Comparison of ENCODE assay signal across 15 cellular contexts in the genomic region with DNA sequence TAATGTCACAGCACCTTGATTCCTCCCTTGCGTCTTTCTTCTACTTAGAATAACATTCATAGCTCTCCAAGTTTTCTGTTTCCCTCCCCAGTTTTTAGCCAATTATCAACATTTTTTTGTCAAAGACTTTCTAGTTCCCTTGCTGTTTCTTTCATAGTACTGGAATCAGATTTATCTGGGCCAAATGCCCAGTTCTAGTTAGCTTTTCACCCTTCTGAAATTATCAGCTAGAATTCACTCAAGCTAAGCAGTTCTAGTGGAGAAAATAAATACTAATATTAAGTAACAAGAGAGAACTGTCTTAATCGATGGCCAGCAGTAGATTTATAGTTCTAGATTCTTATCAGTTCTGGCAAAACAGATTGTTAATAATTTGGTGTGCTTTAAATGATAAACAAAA. TPM values are rescaled to one million over a fixed set of nuclear protein-coding genes. Genes with fewer than 3 reads are reported as not detected.
DNase-seq lines count a peak whose midpoint lies in the region; ATAC-seq and TF ChIP-seq lines count a peak whose summit lies in the region.
"Had no signal": no experiment of that assay in that cellular context is flagged by ENCODE, and none has a peak within 500 bp of the region (broad histone marks: within the 10 kb centered on the region; RNA-seq: fewer than 3 reads in every experiment).

No MANE protein-coding gene starts in this region.

- TF ChIP-seq CTCF in left ventricle myocardium inferior (IDR thresholded peaks at IDR 0.05; ENCODE audit: borderline replicate concordance) (no peak), osteocyte (IDR thresholded peaks at IDR 0.05) (no peak)

- no peaks in the 10 kb centered on the region for H3K27me3 ChIP-seq in left ventricle myocardium inferior (ENCODE audit: low read depth)
- H3K27me3 ChIP-seq: ovary had no signal

- no peaks in the 10 kb centered on the region for H3K36me3 ChIP-seq in left ventricle myocardium inferior
- H3K36me3 ChIP-seq: ovary had no signal

- no peak overlapping the region for H3K4me3 ChIP-seq in left ventricle myocardium inferior
- H3K4me3 ChIP-seq: ovary, PC-9 had no signal

- no peaks in the 10 kb centered on the region for H3K9me3 Mint-ChIP-seq in osteocyte (ENCODE audit: unreplicated experiment)
- H3K9me3 Mint-ChIP-seq: activated CD8-positive, alpha-beta T cell treated with anti-CD3 and anti-CD28 coated beads for 36 hours had no signal

- peaks cover 58% of the 10 kb centered on the region for H3K4me1 ChIP-seq in left ventricle myocardium inferior

- no peaks in the 10 kb centered on the region for H3K36me3 Mint-ChIP-seq in osteocyte (ENCODE audit: unreplicated experiment)

- ATAC-seq in GM18867 (IDR thresholded peaks at IDR 0.05; ENCODE audit: unreplicated experiment) (no peak), HG03439 (IDR thresholded peaks at IDR 0.05; ENCODE audit: unreplicated experiment) (no peak), HG02588 (IDR thresholded peaks at IDR 0.05; ENCODE audit: unreplicated experiment) (no peak)
- ATAC-seq: activated CD8-positive, alpha-beta T cell treated with anti-CD3 and anti-CD28 coated beads for 36 hours had no signal

- H3K27ac ChIP-seq in left ventricle myocardium inferior (replicated peaks), result peak overlapping the region; percentile 63
- H3K27ac ChIP-seq: PC-9 had no signal

- no peaks in the 10 kb centered on the region for H3K9me3 ChIP-seq in left ventricle myocardium inferior (replicated peaks)
- H3K9me3 ChIP-seq: ovary had no signal

- H3K4me1 Mint-ChIP-seq in osteocyte (ENCODE audit: unreplicated experiment), result peaks cover 41% of the 10 kb centered on the region

- H3K27ac Mint-ChIP-seq in osteocyte (ENCODE audit: unreplicated experiment), result peak overlapping the region; percentile 64
- H3K27ac Mint-ChIP-seq: activated CD8-positive, alpha-beta T cell treated with anti-CD3 and anti-CD28 coated beads for 36 hours had no signal

- DNase-seq in left ventricle myocardium inferior, result no peak
- no peak for DNase-seq in cardiac septum (ENCODE audit: low spot score)
- DNase-seq in fibroblast of gingiva (ENCODE audit: low read depth), result peak; percentile 52
- no peak for DNase-seq in osteocyte (ENCODE audit: extremely low spot score, unreplicated experiment)
- DNase-seq in stimulated activated CD4-positive, alpha-beta T cell treated with anti-CD3 and anti-CD28 coated beads, Interleukin-2, amount 100 ng/mL, for 24 hours, result no peak
- DNase-seq: activated CD8-positive, alpha-beta T cell treated with anti-CD3 and anti-CD28 coated beads for 36 hours; amygdala; effector memory CD4-positive, alpha-beta T cell; Karpas-422; NCI-H1694 treated with DMSO at 0.1 percent for 48 hours; ovary; PC-9 had no signal

- peaks cover 11% of the 10 kb centered on the region for H3K27me3 Mint-ChIP-seq in osteocyte (ENCODE audit: unreplicated experiment)
- H3K27me3 Mint-ChIP-seq: activated CD8-positive, alpha-beta T cell treated with anti-CD3 and anti-CD28 coated beads for 36 hours had no signal

- H3K4me3 Mint-ChIP-seq in osteocyte (ENCODE audit: unreplicated experiment), result no peak overlapping the region
- H3K4me3 Mint-ChIP-seq: activated CD8-positive, alpha-beta T cell treated with anti-CD3 and anti-CD28 coated beads for 36 hours had no signal

- intact Hi-C loops in left ventricle myocardium inferior (cut with micrococcal nuclease) (no loop called here), cardiac septum (cut with DNase I) (loop anchor here (5.0 kb wide), 2 partner anchors 80 to 105 kb away; no protein-coding TSS in a partner anchor)

RNA-seq across cellular contexts. Expression of a gene that starts 36.2 kb away (rescaled TPM):
- total RNA-seq in left ventricle myocardium inferior (72.3 TPM), cardiac septum (48.5 TPM), osteocyte (7.4 and 8.3 TPM in 2 replicates)
- total RNA-seq: activated CD8-positive, alpha-beta T cell treated with anti-CD3 and anti-CD28 coated beads for 36 hours had no signal
